ENCODE assay signal across 16 cellular contexts in the genomic region with DNA sequence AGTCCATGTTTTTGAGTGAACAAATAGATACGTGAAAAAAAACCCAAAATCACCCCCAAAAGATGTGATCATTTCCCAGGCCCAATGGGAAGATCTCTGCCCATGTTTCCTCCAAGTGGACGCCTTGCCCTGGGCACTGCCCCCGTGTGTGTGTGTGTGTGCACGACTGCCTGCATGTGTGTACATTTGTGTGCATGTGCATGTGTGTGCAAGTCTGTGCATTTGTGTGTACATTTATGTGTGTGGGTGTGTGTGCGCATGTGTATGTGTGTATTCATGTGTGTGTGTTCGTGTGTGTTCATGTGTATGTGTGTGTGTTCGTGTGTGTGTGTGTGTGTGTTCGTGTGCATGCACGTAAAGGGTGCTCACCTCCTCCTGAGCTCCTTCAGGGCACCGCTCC.
"Had no signal": no experiment of that assay in that cellular context is flagged by ENCODE, and none has a peak within 500 bp of the region (broad histone marks: within the 10 kb centered on the region; RNA-seq: fewer than 3 reads in every experiment).

No MANE protein-coding gene starts in this region.

- ATAC-seq: gastrocnemius medialis; left lobe of liver; mucosa of descending colon; naive thymus-derived CD8-positive, alpha-beta T cell had no signal

- H3K9me3 ChIP-seq: esophagus muscularis mucosa, gastrocnemius medialis, mucosa of descending colon, sigmoid colon, tibial artery, upper lobe of left lung, vagina had no signal

- DNase-seq: effector memory CD4-positive, alpha-beta T cell; gastrocnemius medialis; islet precursor cell; mucosa of descending colon; naive thymus-derived CD8-positive, alpha-beta T cell; sigmoid colon; stimulated activated CD4-positive, alpha-beta T cell treated with anti-CD3 and anti-CD28 coated beads, Interleukin-12 subunit alpha, Interleukin-12 subunit beta, amount 100 ng/mL, for 4 hours; stimulated activated naive CD4-positive, alpha-beta T cell treated with Interleukin-2 at 50 U/mL for 16 hours; tibial artery had no signal

- FAIRE-seq: endometrium had no signal

- H3K4me1 ChIP-seq: esophagus muscularis mucosa, gastrocnemius medialis, sigmoid colon, tibial artery, vagina had no signal

- H3K36me3 ChIP-seq: gastrocnemius medialis, sigmoid colon, tibial artery, upper lobe of left lung, vagina had no signal

- H3K27me3 ChIP-seq: esophagus muscularis mucosa, gastrocnemius medialis, sigmoid colon, tibial artery, upper lobe of left lung, vagina had no signal

- H3K27ac ChIP-seq: epithelial cell of prostate, esophagus muscularis mucosa, gastrocnemius medialis, sigmoid colon, skin epidermis, tibial artery, upper lobe of left lung, vagina had no signal

- H3K4me3 Mint-ChIP-seq: naive thymus-derived CD8-positive, alpha-beta T cell had no signal

- H3K36me3 Mint-ChIP-seq: naive thymus-derived CD8-positive, alpha-beta T cell had no signal

- H3K9me3 Mint-ChIP-seq: naive thymus-derived CD8-positive, alpha-beta T cell had no signal

- H3K4me3 ChIP-seq: esophagus muscularis mucosa, gastrocnemius medialis, mucosa of descending colon, sigmoid colon, skin epidermis, tibial artery, upper lobe of left lung, vagina had no signal
